Comparison of ENCODE assay signal across 12 cellular contexts in the genomic region with DNA sequence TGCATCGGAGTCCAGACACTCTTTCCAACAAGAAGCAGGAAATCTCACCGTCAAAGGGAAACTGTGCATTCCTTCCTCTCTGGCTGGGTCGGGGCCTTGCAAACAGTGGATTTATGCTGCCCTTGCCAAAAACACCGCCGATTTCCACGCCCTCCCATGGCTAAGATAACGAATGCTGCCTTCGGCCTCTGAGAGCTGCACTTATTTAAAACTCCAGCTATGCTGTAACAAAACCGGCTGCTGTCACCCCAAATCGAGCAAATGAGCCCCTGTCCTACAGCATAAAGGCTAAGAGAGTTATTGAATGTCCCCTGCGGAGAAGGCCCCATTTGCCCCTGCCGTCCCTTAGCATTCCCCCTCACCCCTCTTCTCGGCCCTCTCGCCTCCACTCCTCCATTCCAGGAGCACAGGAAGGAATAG.
A peak's percentile ranks its signal among the peaks of the same experiment; 100 is the strongest.
DNase-seq lines count a peak whose midpoint lies in the region; ATAC-seq and TF ChIP-seq lines count a peak whose summit lies in the region.
"Had no signal": no experiment of that assay in that cellular context is flagged by ENCODE, and none has a peak within 500 bp of the region (broad histone marks: within the 10 kb centered on the region; RNA-seq: fewer than 3 reads in every experiment).

No MANE protein-coding gene starts in this region.

- TF ChIP-seq CTCF in H9 (conservative IDR thresholded peaks at IDR 0.05) (no peak), cardiac fibroblast (IDR thresholded peaks at IDR 0.05; ENCODE audit: low read depth, low read length) (no peak), left lung (IDR thresholded peaks at IDR 0.05) (no peak), smooth muscle cell (IDR thresholded peaks at IDR 0.05; ENCODE audit: borderline replicate concordance, insufficient read depth, poor library complexity, severe bottlenecking) (no peak)

- no peak overlapping the region for H3K4me3 ChIP-seq in cardiac fibroblast (replicated peaks in 1 of 2; ENCODE audit: low read depth in 2 of 2, low read length in 2 of 2)
- peak overlapping the region in 1 of 2 donors; percentile 6 for H3K4me3 ChIP-seq in left lung
- H3K4me3 ChIP-seq in smooth muscle cell: peak overlapping the region; percentile 23

- H2AFZ ChIP-seq in H9 (ENCODE audit: low read length) (peak overlapping the region; percentile 42), smooth muscle cell (ENCODE audit: low read depth) (peak overlapping the region; percentile 8)

- no peak overlapping the region for H4K8ac ChIP-seq in H9 (replicated peaks; ENCODE audit: insufficient read length, low read depth, low read length)

- intact Hi-C loops in left lung (cut with DNase I): no loop called here

- H3K9ac ChIP-seq in H9 (ENCODE audit: extremely low read depth, insufficient read length, low read length): no peak overlapping the region
- no peak overlapping the region for H3K9ac ChIP-seq in smooth muscle cell (ENCODE audit: low read depth)

- no peak overlapping the region for H2BK5ac ChIP-seq in H9 (ENCODE audit: insufficient read length, low read length)

- H3K18ac ChIP-seq in H9 (ENCODE audit: insufficient read length, low read depth, low read length): peak overlapping the region; percentile 57

- H3K36me3 ChIP-seq in left lung (no peaks in the 10 kb centered on the region), smooth muscle cell (ENCODE audit: low read depth) (no peaks in the 10 kb centered on the region)

- H3K4me2 ChIP-seq in H9 (ENCODE audit: insufficient read depth, insufficient read length, low read length) (peak overlapping the region; percentile 54), smooth muscle cell (peak overlapping the region; percentile 65)

- peaks cover 49% of the 10 kb centered on the region for H3K27me3 Mint-ChIP-seq in H9 (ENCODE audit: low read depth)

- H2BK15ac ChIP-seq in H9 (ENCODE audit: low read depth, low read length): no peak overlapping the region

- H3K27ac ChIP-seq in H9 (ENCODE audit: insufficient read length, low read depth, low read length): no peak overlapping the region
- H3K27ac ChIP-seq in left lung: peak overlapping the region; percentile 51 to 68
- H3K27ac ChIP-seq in smooth muscle cell (ENCODE audit: low read depth): no peak overlapping the region

- H3K4me1 ChIP-seq in H9 (ENCODE audit: insufficient read depth, low read length) (peaks cover 10% of the 10 kb centered on the region; the same call in 1 of the 2 replicates), left lung (peaks cover 16 to 17% of the 10 kb centered on the region in 2 donors), smooth muscle cell (ENCODE audit: low read depth) (peaks cover 35% of the 10 kb centered on the region)

- H4K91ac ChIP-seq in H9 (ENCODE audit: insufficient read length, low read depth, low read length): no peak overlapping the region

- H3T11ph ChIP-seq in H9 (ENCODE audit: low read length): no peak overlapping the region

- WGBS in H9 (ENCODE audit: extremely low coverage, insufficient read length, low lambda C conversion rate): no CpG with 5 or more reads among the region's 14 CpGs
- 34% methylated on average over 14 of the region's 14 CpGs for WGBS in smooth muscle cell (ENCODE audit: low lambda C conversion rate)

- no peak overlapping the region for H2BK20ac ChIP-seq in H9 (ENCODE audit: low read depth, low read length, poor library complexity, severe bottlenecking)

- H3K4ac ChIP-seq in H9 (ENCODE audit: low read depth, low read length): no peak overlapping the region

- no peaks in the 10 kb centered on the region for H3F3A ChIP-seq in smooth muscle cell (ENCODE audit: low read depth)

- no peak overlapping the region for H4K5ac ChIP-seq in H9 (ENCODE audit: insufficient read length, low read depth, low read length)

- H3K27ac Mint-ChIP-seq in H9: 0 out of 7 replicates have a peak overlapping the region, but pooled peaks of 1 of the 3 experiments have one; percentile 34
- H3K27ac Mint-ChIP-seq: activated T-cell treated with anti-CD3 and anti-CD28 coated beads, Interleukin-2, amount 50 U/mL, for 72 hours had no signal

- H3K4me1 Mint-ChIP-seq in H9: peaks cover 62 to 64% of the 10 kb centered on the region in 2 experiments

- no peaks in the 10 kb centered on the region for H3K79me1 ChIP-seq in H9 (ENCODE audit: insufficient read depth, low read depth, low read length, poor library complexity, severe bottlenecking)

- H3K9me3 ChIP-seq in H9 (ENCODE audit: control insufficient read depth, low read depth, low read length): no peaks in the 10 kb centered on the region
- no peaks in the 10 kb centered on the region for H3K9me3 ChIP-seq in left lung
- no peaks in the 10 kb centered on the region for H3K9me3 ChIP-seq in smooth muscle cell (replicated peaks; ENCODE audit: low read depth)

- no peak overlapping the region for H3K56ac ChIP-seq in H9 (ENCODE audit: insufficient read length, low read depth, low read length)

- no peak overlapping the region for H2AK5ac ChIP-seq in H9 (ENCODE audit: insufficient read length, low read length)

- ATAC-seq in left lung: peak; percentile 33
- ATAC-seq: activated T-cell treated with anti-CD3 and anti-CD28 coated beads, Interleukin-2, amount 50 U/mL, for 72 hours had no signal

- H4K20me1 ChIP-seq in H9 (ENCODE audit: control insufficient read depth, insufficient read depth, insufficient read length) (no peaks in the 10 kb centered on the region), smooth muscle cell (ENCODE audit: low read depth) (no peaks in the 10 kb centered on the region)

- H3K79me2 ChIP-seq in H9 (ENCODE audit: insufficient read depth, low read length) (no peaks in the 10 kb centered on the region), smooth muscle cell (ENCODE audit: low read depth) (no peaks in the 10 kb centered on the region)

- no peak overlapping the region for H3K23ac ChIP-seq in H9 (ENCODE audit: insufficient read length, low read depth, low read length)

- DNase-seq in H9: no peak
- peak; percentile 24 to 63 for DNase-seq in cardiac fibroblast (ENCODE audit: low read depth in 2 of 2)
- DNase-seq in left lung: no peak
- no peak for DNase-seq in smooth muscle cell (lab: John Stamatoyannopoulos, UW; ENCODE audit: unreplicated experiment)
- DNase-seq in SHP77 treated with DMSO at 0.1 percent for 48 hours (lab: John Stamatoyannopoulos, UW): no peak
- DNase-seq in GOT3 (lab: John Stamatoyannopoulos, UW): no peak
- no peak for DNase-seq in AG08395 (ENCODE audit: low spot score)
- no peak for DNase-seq in NCI-H1694 treated with DMSO at 0.1 percent for 48 hours (lab: John Stamatoyannopoulos, UW)
- DNase-seq: activated T-cell treated with anti-CD3 and anti-CD28 coated beads, Interleukin-2, amount 50 U/mL, for 72 hours; effector memory CD4-positive, alpha-beta T cell; kidney glomerular epithelial cell; stimulated activated CD4-positive, alpha-beta T cell treated with anti-CD3 and anti-CD28 coated beads, Interleukin-1b, Interleukin-23, amount 100 ng/mL, for 48 hours had no signal

- peak overlapping the region; percentile 14 to 66; a peak in 4 of 5 replicates for H3K4me3 Mint-ChIP-seq in H9
- H3K4me3 Mint-ChIP-seq: activated T-cell treated with anti-CD3 and anti-CD28 coated beads, Interleukin-2, amount 50 U/mL, for 72 hours had no signal

- H3K9me3 Mint-ChIP-seq in H9: peaks cover 0 to 2% of the 10 kb centered on the region in 2 experiments; a peak in 2 of 5 replicates

- peaks cover 16% of the 10 kb centered on the region; the same call in 1 of the 2 replicates for H3K27me3 ChIP-seq in H9 (ENCODE audit: insufficient read depth, low read length)
- peaks cover 0 to 5% of the 10 kb centered on the region in 2 donors for H3K27me3 ChIP-seq in left lung
- peaks cover 70% of the 10 kb centered on the region for H3K27me3 ChIP-seq in smooth muscle cell (ENCODE audit: low read depth)

- H3K23me2 ChIP-seq in H9 (ENCODE audit: insufficient read length, low read depth, low read length, poor library complexity, severe bottlenecking): no peaks in the 10 kb centered on the region

- no peaks in the 10 kb centered on the region for H3K36me3 Mint-ChIP-seq in H9 (ENCODE audit: insufficient read depth in 1 of 3, low read depth in 3 of 3)

- no peak overlapping the region for H2BK12ac ChIP-seq in H9 (ENCODE audit: insufficient read length, low read depth, low read length)

- no peak overlapping the region for H2BK120ac ChIP-seq in H9 (ENCODE audit: low read depth, low read length, poor library complexity, severe bottlenecking)

- peak overlapping the region; percentile 29; the same call in 1 of the 2 replicates for H3K14ac ChIP-seq in H9 (ENCODE audit: insufficient read depth, low read length)

Comparison
In these comparisons a context has a peak if more than half of its experiments do, and no peak if none do; other contexts are left out.
1. DNase-seq: peak in cardiac fibroblast (2 of 2); none in H9 (single experiment), left lung (0 of 2), smooth muscle cell (single experiment), SHP77 treated with DMSO at 0.1 percent for 48 hours (single experiment), GOT3 (single experiment), AG08395 (single experiment) and NCI-H1694 treated with DMSO at 0.1 percent for 48 hours (single experiment).
2. H3K27ac ChIP-seq: peak in left lung (2 of 2); none in H9 (single experiment) and smooth muscle cell (single experiment).